ENCODE assay signal across 2 cellular contexts in the genomic region with DNA sequence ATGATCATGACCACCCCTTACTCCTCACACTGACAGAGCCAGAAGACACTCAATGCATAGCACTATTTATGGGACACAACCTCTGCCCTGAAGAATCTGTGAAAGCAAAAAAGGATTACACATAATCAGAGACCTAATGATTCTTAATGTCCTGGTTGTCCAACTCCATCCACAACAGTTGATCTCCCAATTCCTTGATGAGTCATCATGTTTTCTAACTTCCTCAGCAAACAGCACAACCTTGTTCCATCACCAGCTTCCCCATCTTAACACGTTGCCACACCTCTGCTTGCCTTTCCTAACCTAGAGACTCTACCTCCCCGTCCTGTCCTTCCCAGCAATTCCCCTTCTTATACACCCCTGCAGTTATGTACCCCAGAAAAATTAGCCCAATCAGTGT.
TF ChIP-seq lines count a peak whose summit lies in the region.

No MANE protein-coding gene starts in this region.

TF ChIP-seq in A549, 52 proteins besides CTCF, POLR2A, EP300 and RAD21:
- TF ChIP-seq FOSL2 (IDR thresholded peaks at IDR 0.05) (no peak), FOSL2 (CRISPR knock-in tag; IDR thresholded peaks at IDR 0.05) (peak; percentile 74), MAFK (IDR thresholded peaks at IDR 0.05; ENCODE audit: partially characterized antibody) (peak; percentile 75)
- TF ChIP-seq, protein P1, sequence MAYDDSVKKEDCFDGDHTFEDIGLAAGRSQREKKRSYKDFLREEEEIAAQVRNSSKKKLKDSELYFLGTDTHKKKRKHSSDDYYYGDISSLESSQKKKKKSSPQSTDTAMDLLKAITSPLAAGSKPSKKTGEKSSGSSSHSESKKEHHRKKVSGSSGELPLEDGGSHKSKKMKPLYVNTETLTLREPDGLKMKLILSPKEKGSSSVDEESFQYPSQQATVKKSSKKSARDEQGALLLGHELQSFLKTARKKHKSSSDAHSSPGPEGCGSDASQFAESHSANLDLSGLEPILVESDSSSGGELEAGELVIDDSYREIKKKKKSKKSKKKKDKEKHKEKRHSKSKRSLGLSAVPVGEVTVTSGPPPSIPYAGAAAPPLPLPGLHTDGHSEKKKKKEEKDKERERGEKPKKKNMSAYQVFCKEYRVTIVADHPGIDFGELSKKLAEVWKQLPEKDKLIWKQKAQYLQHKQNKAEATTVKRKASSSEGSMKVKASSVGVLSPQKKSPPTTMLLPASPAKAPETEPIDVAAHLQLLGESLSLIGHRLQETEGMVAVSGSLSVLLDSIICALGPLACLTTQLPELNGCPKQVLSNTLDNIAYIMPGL (CRISPR knock-in tag; IDR thresholded peaks at IDR 0.05; ENCODE audit: borderline replicate concordance): no peak

TF ChIP-seq in endothelial cell of umbilical vein, 7 proteins besides CTCF, POLR2A, EP300 and RAD21:
- TF ChIP-seq POLR2AphosphoS5 (IDR thresholded peaks at IDR 0.05; ENCODE audit: insufficient read depth, low read depth, low read length) (no peak), JUN (IDR thresholded peaks at IDR 0.05; ENCODE audit: borderline replicate concordance, insufficient read depth, insufficient read length, low read depth) (peak; percentile 39)
TF ChIP-seq in endothelial cell of umbilical vein: peak in this region for 1.
